In genomic region chr3:197959500-197959890, GRCh38 we compare ENCODE assay signal across 1 cellular context.
TF ChIP-seq lines count a peak whose summit lies in the region.

No MANE protein-coding gene starts in this region.

TF ChIP-seq in HepG2, 621 proteins besides CTCF, POLR2A, EP300 and RAD21 (continued from another document):
- TF ChIP-seq KDM6A (CRISPR knock-in tag; IDR thresholded peaks at IDR 0.05; ENCODE audit: low read depth): no peak
- no peak for TF ChIP-seq ZNF383 (CRISPR knock-in tag; IDR thresholded peaks at IDR 0.05; ENCODE audit: borderline replicate concordance)
- TF ChIP-seq, protein P1, sequence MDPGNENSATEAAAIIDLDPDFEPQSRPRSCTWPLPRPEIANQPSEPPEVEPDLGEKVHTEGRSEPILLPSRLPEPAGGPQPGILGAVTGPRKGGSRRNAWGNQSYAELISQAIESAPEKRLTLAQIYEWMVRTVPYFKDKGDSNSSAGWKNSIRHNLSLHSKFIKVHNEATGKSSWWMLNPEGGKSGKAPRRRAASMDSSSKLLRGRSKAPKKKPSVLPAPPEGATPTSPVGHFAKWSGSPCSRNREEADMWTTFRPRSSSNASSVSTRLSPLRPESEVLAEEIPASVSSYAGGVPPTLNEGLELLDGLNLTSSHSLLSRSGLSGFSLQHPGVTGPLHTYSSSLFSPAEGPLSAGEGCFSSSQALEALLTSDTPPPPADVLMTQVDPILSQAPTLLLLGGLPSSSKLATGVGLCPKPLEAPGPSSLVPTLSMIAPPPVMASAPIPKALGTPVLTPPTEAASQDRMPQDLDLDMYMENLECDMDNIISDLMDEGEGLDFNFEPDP (CRISPR knock-in tag; conservative IDR thresholded peaks at IDR 0.05): no peak
- no peak for TF ChIP-seq ZNF225 (CRISPR knock-in tag; IDR thresholded peaks at IDR 0.05)
- TF ChIP-seq PCBP2 (optimal IDR thresholded peaks at IDR 0.05; ENCODE audit: low read depth, low read length, poor library complexity, severe bottlenecking): no peak
- no peak for TF ChIP-seq RXRA (CRISPR knock-in tag; IDR thresholded peaks at IDR 0.05)
- no peak for TF ChIP-seq MIXL1 (CRISPR knock-in tag; IDR thresholded peaks at IDR 0.05)
- no peak for TF ChIP-seq ISX (CRISPR knock-in tag; conservative IDR thresholded peaks at IDR 0.05)
- TF ChIP-seq ASH2L (IDR thresholded peaks at IDR 0.05; ENCODE audit: insufficient read length, low read depth, low read length): no peak
- TF ChIP-seq MAZ (IDR thresholded peaks at IDR 0.05; ENCODE audit: borderline replicate concordance, low read depth, low read length): no peak
- TF ChIP-seq MAZ (CRISPR knock-in tag; IDR thresholded peaks at IDR 0.05; ENCODE audit: low read depth): no peak
- TF ChIP-seq MYPOP (CRISPR knock-in tag; IDR thresholded peaks at IDR 0.05): no peak
